27 cellular contexts compared by ENCODE assay signal in the genomic region with DNA sequence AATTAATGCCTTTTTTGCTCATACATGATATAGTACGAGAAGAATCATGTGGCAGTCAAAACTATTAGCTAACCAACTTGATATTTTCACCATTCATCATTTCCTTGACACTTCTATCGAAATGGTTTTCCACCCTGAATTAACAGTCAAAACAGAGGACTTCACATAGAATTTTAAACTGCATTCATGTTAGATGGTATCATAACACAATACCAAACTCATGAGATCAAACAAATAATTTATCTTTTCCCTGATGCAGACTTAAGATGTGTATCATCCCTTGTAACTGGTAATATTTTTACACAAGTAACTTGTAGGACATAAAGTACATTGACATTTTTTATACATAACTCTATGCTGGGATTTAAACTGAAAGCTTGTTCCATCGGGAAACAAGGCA.
"Had no signal": no experiment of that assay in that cellular context is flagged by ENCODE, and none has a peak within 500 bp of the region (broad histone marks: within the 10 kb centered on the region; RNA-seq: fewer than 3 reads in every experiment).

No MANE protein-coding gene starts in this region.

- H3K27me3 ChIP-seq: ascending aorta, brain microvascular endothelial cell, esophagus muscularis mucosa, gastroesophageal sphincter had no signal

- H3K4me1 ChIP-seq: ascending aorta, esophagus muscularis mucosa had no signal

- H3K36me3 ChIP-seq: ascending aorta, brain microvascular endothelial cell, esophagus muscularis mucosa, gastroesophageal sphincter had no signal

- DNase-seq: activated CD4-positive, alpha-beta memory T cell treated with anti-CD3 and anti-CD28 coated beads for 36 hours; activated CD4-positive, alpha-beta T cell treated with anti-CD3 and anti-CD28 coated beads for 36 hours; activated CD4-positive, alpha-beta T cell treated with anti-CD3 and anti-CD28 coated beads, Interleukin-2, amount 10 ng/mL, durations not matched to agents 24 days and 14 days; activated CD4-positive, CD25-positive, alpha-beta regulatory T cell; activated CD4-positive, CD25-positive, alpha-beta regulatory T cell treated with anti-CD3 and anti-CD28 coated beads, Interleukin-2, amount 50 U/mL, for 72 hours; activated CD8-positive, alpha-beta memory T cell treated with anti-CD3 and anti-CD28 coated beads, Interleukin-2, amount 50 U/mL, for 48 hours; activated CD8-positive, alpha-beta T cell treated with anti-CD3 and anti-CD28 coated beads, Interleukin-2, amount 10 ng/mL, durations not matched to agents 7 days and 5 days; activated gamma-delta T cell; activated naive CD4-positive, alpha-beta T cell; activated naive CD4-positive, alpha-beta T cell treated with anti-CD3 and anti-CD28 coated beads, Interleukin-2, amount 10 ng/mL, durations not matched to agents 7 days and 5 days; activated naive CD8-positive, alpha-beta T cell treated with anti-CD3 and anti-CD28 coated beads, Interleukin-2, amount 10 ng/mL, durations not matched to agents 7 days and 5 days; activated T-cell treated with anti-CD3 and anti-CD28 coated beads for 4 hours; activated T-cell treated with anti-CD3 and anti-CD28 coated beads, Interleukin-2, amount 50 U/mL, for 24 hours; activated T-cell treated with anti-CD3 and anti-CD28 coated beads, Interleukin-2, amount 50 U/mL, for 72 hours; brain microvascular endothelial cell; dorsolateral prefrontal cortex; effector CD4-positive, alpha-beta T cell; effector memory CD8-positive, alpha-beta T cell; erythroblast; foreskin melanocyte; head of caudate nucleus; T-helper 2 cell had no signal

- H3K27ac ChIP-seq: ascending aorta, brain microvascular endothelial cell, coronary artery, dorsolateral prefrontal cortex, esophagus muscularis mucosa, gastroesophageal sphincter had no signal

- ATAC-seq: activated CD4-positive, alpha-beta T cell treated with anti-CD3 and anti-CD28 coated beads for 36 hours; activated CD8-positive, alpha-beta T cell treated with anti-CD3 and anti-CD28 coated beads, Interleukin-2, amount 10 ng/mL, durations not matched to agents 7 days and 5 days; effector memory CD8-positive, alpha-beta T cell; gastroesophageal sphincter had no signal

- FAIRE-seq: bronchial epithelial cell had no signal

- H3K9me3 ChIP-seq: ascending aorta, esophagus muscularis mucosa, gastroesophageal sphincter had no signal

- H3K4me3 ChIP-seq: ascending aorta, coronary artery, dorsolateral prefrontal cortex, esophagus muscularis mucosa, gastroesophageal sphincter had no signal
